In the genomic region with DNA sequence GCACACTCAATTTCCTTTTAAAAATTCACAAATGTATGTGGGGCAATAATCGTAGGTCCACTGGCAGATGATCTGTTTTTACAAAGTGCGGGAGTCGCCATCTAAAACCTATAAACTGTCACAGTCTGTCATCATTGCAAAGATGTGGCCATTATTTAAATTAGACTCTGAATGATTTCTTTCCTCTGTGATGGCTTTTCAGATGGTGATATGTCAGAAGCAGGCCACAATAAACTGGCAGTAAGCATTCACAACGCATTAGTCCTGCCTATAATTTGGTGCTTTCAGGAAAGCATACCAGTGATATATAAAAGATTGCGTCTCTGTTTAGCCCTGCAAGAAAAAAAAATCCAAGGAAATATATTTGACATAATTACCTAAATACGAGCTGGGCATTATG, we compare ENCODE assay signal across 33 cellular contexts.
DNase-seq lines count a peak whose midpoint lies in the region; FAIRE-seq and TF ChIP-seq lines count a peak whose summit lies in the region.
"Had no signal": no experiment of that assay in that cellular context is flagged by ENCODE, and none has a peak within 500 bp of the region (broad histone marks: within the 10 kb centered on the region; RNA-seq: fewer than 3 reads in every experiment).

No MANE protein-coding gene starts in this region.

- H3K9ac ChIP-seq in neural cell (ENCODE audit: low read length), result no peak overlapping the region
- H3K9ac ChIP-seq: BLaER1; BLaER1 treated with 17β-estradiol and CSF1 and Interleukin-3, amounts not matched to agents 10 nM and 100 nM had no signal

- peak overlapping the region; percentile 25 for H3K27ac ChIP-seq in neural cell (ENCODE audit: low read length)
- H3K27ac ChIP-seq in effector memory CD4-positive, alpha-beta T cell (ENCODE audit: insufficient read depth, low read length, poor library complexity, severe bottlenecking), result no peak overlapping the region
- H3K27ac ChIP-seq: 22Rv1; A549; BLaER1; BLaER1 treated with 17β-estradiol and CSF1 and Interleukin-3, amounts not matched to agents 10 nM and 100 nM; C4-2B had no signal

- H3K36me3 ChIP-seq in neural cell (ENCODE audit: insufficient read depth, low read length), result no peaks in the 10 kb centered on the region
- no peaks in the 10 kb centered on the region for H3K36me3 ChIP-seq in effector memory CD4-positive, alpha-beta T cell (ENCODE audit: control insufficient read depth, insufficient read depth, low read length)
- H3K36me3 ChIP-seq: BE2C; BLaER1; BLaER1 treated with 17β-estradiol and CSF1 and Interleukin-3, amounts not matched to agents 10 nM and 100 nM had no signal

- FAIRE-seq in urothelium cell line (lab: Jason Lieb, UNC), result no peak
- FAIRE-seq: A204.1, A549, D721Med had no signal

- H3K9me3 ChIP-seq in neural cell (ENCODE audit: low read length), result no peaks in the 10 kb centered on the region
- H3K9me3 ChIP-seq in effector memory CD4-positive, alpha-beta T cell (ENCODE audit: control insufficient read depth, low read length), result no peaks in the 10 kb centered on the region
- H3K9me3 ChIP-seq: A549; BE2C; BLaER1; BLaER1 treated with 17β-estradiol and CSF1 and Interleukin-3, amounts not matched to agents 10 nM and 100 nM; Caco-2 had no signal

- no peaks in the 10 kb centered on the region for H3K4me1 ChIP-seq in effector memory CD4-positive, alpha-beta T cell (ENCODE audit: control insufficient read depth, insufficient read depth, low read length, poor library complexity, severe bottlenecking)
- H3K4me1 ChIP-seq: BE2C; BLaER1; BLaER1 treated with 17β-estradiol and CSF1 and Interleukin-3, amounts not matched to agents 10 nM and 100 nM had no signal

- no peaks in the 10 kb centered on the region for H3K79me2 ChIP-seq in neural cell (replicated peaks; ENCODE audit: insufficient read depth, low read length)

- TF ChIP-seq CTCF in neural cell (IDR thresholded peaks at IDR 0.05; ENCODE audit: poor library complexity, severe bottlenecking), result no peak

- peaks cover 3% of the 10 kb centered on the region for H3F3A ChIP-seq in neural cell (ENCODE audit: insufficient read depth, low read length, poor library complexity, severe bottlenecking)

- DNase-seq in NCI-H2227 (lab: John Stamatoyannopoulos, UW; ENCODE audit: unreplicated experiment) (peak; percentile 9), NCI-H2227 treated with DMSO at 0.1 percent for 48 hours (lab: John Stamatoyannopoulos, UW) (peak; percentile 7), SKM-1 (lab: John Stamatoyannopoulos, UW; ENCODE audit: unreplicated experiment) (no peak), urothelium cell line (ENCODE audit: low spot score) (no peak)
- DNase-seq in effector memory CD4-positive, alpha-beta T cell, result no peak
- DNase-seq: 8988T; ACHN; AML-193; BE2C; C1 segment of cervical spinal cord; Caco-2; Calu3; CD4-positive, alpha-beta memory T cell; CD4-positive, alpha-beta T cell; CD4-positive, CD25-positive, alpha-beta regulatory T cell; CD8-positive, alpha-beta memory T cell; CD8-positive, alpha-beta T cell; COR-L47; DMS 273 treated with DMSO at 0.1 percent for 48 hours; DMS153; DMS53; DMS79; DMS79 treated with DMSO at 0.1 percent for 48 hours; DND-41; EL had no signal

- no peaks in the 10 kb centered on the region for H4K20me1 ChIP-seq in neural cell (ENCODE audit: insufficient read depth)
- H4K20me1 ChIP-seq: BLaER1; BLaER1 treated with 17β-estradiol and CSF1 and Interleukin-3, amounts not matched to agents 10 nM and 100 nM had no signal

- H3K4me2 ChIP-seq in neural cell (ENCODE audit: low read length), result no peak overlapping the region
- H3K4me2 ChIP-seq: A549; BLaER1; BLaER1 treated with 17β-estradiol and CSF1 and Interleukin-3, amounts not matched to agents 10 nM and 100 nM had no signal

- no peaks in the 10 kb centered on the region for H3K9me2 ChIP-seq in neural cell (ENCODE audit: insufficient read depth, low read length)

- H2AFZ ChIP-seq in neural cell (ENCODE audit: low read depth, low read length), result no peak overlapping the region

- no peaks in the 10 kb centered on the region for H3K27me3 ChIP-seq in neural cell (ENCODE audit: insufficient read depth, low read depth, low read length)
- H3K27me3 ChIP-seq in effector memory CD4-positive, alpha-beta T cell (replicated peaks; ENCODE audit: control insufficient read depth, insufficient read depth, low read length, poor library complexity, severe bottlenecking), result no peaks in the 10 kb centered on the region
- H3K27me3 ChIP-seq: BE2C; BLaER1; BLaER1 treated with 17β-estradiol and CSF1 and Interleukin-3, amounts not matched to agents 10 nM and 100 nM had no signal

- TF ChIP-seq RAD21 in neural cell (conservative IDR thresholded peaks at IDR 0.05), result no peak

- TF ChIP-seq EP300 in neural cell (conservative IDR thresholded peaks at IDR 0.05; ENCODE audit: poor library complexity, severe bottlenecking), result peak; percentile 92

- peak overlapping the region; percentile 18 for H3K4me3 ChIP-seq in neural cell (ENCODE audit: low read length)
- H3K4me3 ChIP-seq in effector memory CD4-positive, alpha-beta T cell (ENCODE audit: insufficient read depth, low read depth, low read length, poor library complexity, severe bottlenecking), result no peak overlapping the region
- H3K4me3 ChIP-seq: A549; BLaER1; BLaER1 treated with 17β-estradiol and CSF1 and Interleukin-3, amounts not matched to agents 10 nM and 100 nM had no signal

TF ChIP-seq in neural cell, 6 proteins besides CTCF, POLR2A, EP300 and RAD21:
- no peak for TF ChIP-seq MXI1 (conservative IDR thresholded peaks at IDR 0.05; ENCODE audit: poor library complexity, severe bottlenecking)
- peak; percentile 86 for TF ChIP-seq POLR2AphosphoS5 (IDR thresholded peaks at IDR 0.05)

Comparison
In these comparisons a context has a peak if more than half of its experiments do, and no peak if none do; other contexts are left out.
1. DNase-seq: peak in NCI-H2227 (single experiment) and NCI-H2227 treated with DMSO at 0.1 percent for 48 hours (single experiment); none in SKM-1 (single experiment), urothelium cell line (single experiment) and effector memory CD4-positive, alpha-beta T cell (0 of 3).